ENCODE assay signal across 1 cellular context in genomic region chr17:13749566-13750235, GRCh38.
TF ChIP-seq lines count a peak whose summit lies in the region.

No MANE protein-coding gene starts in this region.

TF ChIP-seq in GM23338, 12 proteins besides CTCF, POLR2A, EP300 and RAD21 (continued from another document):
- TF ChIP-seq REST (IDR thresholded peaks at IDR 0.05; ENCODE audit: unreplicated experiment) (no peak), JUNB (IDR thresholded peaks at IDR 0.05; ENCODE audit: unreplicated experiment) (no peak), STAT1 (IDR thresholded peaks at IDR 0.05; ENCODE audit: unreplicated experiment) (no peak), EZH2 (IDR thresholded peaks at IDR 0.05; ENCODE audit: low read depth, unreplicated experiment) (no peak), POLR2AphosphoS5 (IDR thresholded peaks at IDR 0.05; ENCODE audit: low read depth) (no peak)
- TF ChIP-seq, protein P1, sequence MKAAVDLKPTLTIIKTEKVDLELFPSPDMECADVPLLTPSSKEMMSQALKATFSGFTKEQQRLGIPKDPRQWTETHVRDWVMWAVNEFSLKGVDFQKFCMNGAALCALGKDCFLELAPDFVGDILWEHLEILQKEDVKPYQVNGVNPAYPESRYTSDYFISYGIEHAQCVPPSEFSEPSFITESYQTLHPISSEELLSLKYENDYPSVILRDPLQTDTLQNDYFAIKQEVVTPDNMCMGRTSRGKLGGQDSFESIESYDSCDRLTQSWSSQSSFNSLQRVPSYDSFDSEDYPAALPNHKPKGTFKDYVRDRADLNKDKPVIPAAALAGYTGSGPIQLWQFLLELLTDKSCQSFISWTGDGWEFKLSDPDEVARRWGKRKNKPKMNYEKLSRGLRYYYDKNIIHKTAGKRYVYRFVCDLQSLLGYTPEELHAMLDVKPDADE (IDR thresholded peaks at IDR 0.05): no peak
